Comparison of ENCODE assay signal across 14 cellular contexts in the genomic region with DNA sequence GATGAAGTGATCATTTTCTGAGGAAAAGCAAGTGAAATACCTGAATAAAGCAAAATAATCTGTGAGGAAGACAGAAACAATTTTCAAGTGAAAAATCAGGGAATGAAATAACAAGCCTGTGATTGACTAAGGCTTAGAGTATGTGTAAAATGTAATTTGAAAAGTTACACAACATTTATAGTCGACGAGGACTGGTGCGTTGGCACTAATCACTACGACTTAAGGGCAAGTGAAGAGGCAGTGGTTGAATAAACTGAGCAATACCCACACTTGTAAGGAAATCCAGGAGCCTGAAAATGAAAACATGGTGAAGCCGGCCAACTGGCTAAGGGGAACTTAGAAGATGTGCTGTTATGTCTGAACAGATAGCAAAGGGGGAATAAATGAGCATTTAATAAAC. TPM values are rescaled to one million over a fixed set of nuclear protein-coding genes. Genes with fewer than 3 reads are reported as not detected.
A peak's percentile ranks its signal among the peaks of the same experiment; 100 is the strongest.
DNase-seq lines count a peak whose midpoint lies in the region; ATAC-seq and TF ChIP-seq lines count a peak whose summit lies in the region.
"Had no signal": no experiment of that assay in that cellular context is flagged by ENCODE, and none has a peak within 500 bp of the region (broad histone marks: within the 10 kb centered on the region; RNA-seq: fewer than 3 reads in every experiment).

No MANE protein-coding gene starts in this region.

- no peaks in the 10 kb centered on the region for H3K4me1 ChIP-seq in mucosa of descending colon (ENCODE audit: low read depth)
- H3K4me1 ChIP-seq: stomach had no signal

- peak overlapping the region; percentile 77 for H3K27ac ChIP-seq in brain microvascular endothelial cell
- H3K27ac ChIP-seq: stomach had no signal

- no peaks in the 10 kb centered on the region for H3K27me3 ChIP-seq in brain microvascular endothelial cell (replicated peaks)
- H3K27me3 ChIP-seq: stomach had no signal

- intact Hi-C loops in mucosa of descending colon (cut with DNase I, micrococcal nuclease), result no loop called here

- DNase-seq in AG09309 (ENCODE audit: low read depth), result peak; percentile 92
- peak; percentile 85 for DNase-seq in HT1080 (ENCODE audit: low read depth)
- peak; percentile 58 for DNase-seq in brain microvascular endothelial cell
- peak; percentile 47 for DNase-seq in kidney glomerular epithelial cell (lab: John Stamatoyannopoulos, UW)
- DNase-seq in mucosa of descending colon, result no peak
- no peak for DNase-seq in germinal center (ENCODE audit: low spot score)
- no peak for DNase-seq in GM19240 (ENCODE audit: insufficient read length, low spot score)
- DNase-seq: activated CD4-positive, alpha-beta T cell treated with anti-CD3 and anti-CD28 coated beads, Interleukin-2, amount 50 U/mL, for 1 hour; Kasumi-1; NCI-H2029 treated with DMSO at 0.1 percent for 48 hours; stomach; T-helper 1 cell had no signal

- in situ Hi-C loops in brain microvascular endothelial cell (cut with HindIII; ENCODE audit: low pct_ligation_motif_present, low sequenced_read_pairs), result no loop called here

- no peaks in the 10 kb centered on the region for H3K9me3 ChIP-seq in mucosa of descending colon
- H3K9me3 ChIP-seq: stomach had no signal

- H3K36me3 ChIP-seq in brain microvascular endothelial cell (replicated peaks) (no peaks in the 10 kb centered on the region), mucosa of descending colon (ENCODE audit: low read depth) (no peaks in the 10 kb centered on the region)
- H3K36me3 ChIP-seq: stomach had no signal

- TF ChIP-seq CTCF in AG09309 (IDR thresholded peaks at IDR 0.05; ENCODE audit: control insufficient read depth, insufficient read depth, low read depth, low read length, missing control alignments), result no peak
- TF ChIP-seq CTCF in brain microvascular endothelial cell (IDR thresholded peaks at IDR 0.05; ENCODE audit: low read depth, low read length, missing control alignments), result no peak
- TF ChIP-seq CTCF in mucosa of descending colon (IDR thresholded peaks at IDR 0.05), result no peak

- no peak for ATAC-seq in mucosa of descending colon
- ATAC-seq in GM18868 (IDR thresholded peaks at IDR 0.05; ENCODE audit: unreplicated experiment), result no peak

- no peak overlapping the region for H3K4me3 ChIP-seq in AG09309 (ENCODE audit: control insufficient read depth, low read depth, low read length)
- no peak overlapping the region for H3K4me3 ChIP-seq in brain microvascular endothelial cell (ENCODE audit: low read depth, low read length)
- no peak overlapping the region for H3K4me3 ChIP-seq in mucosa of descending colon
- H3K4me3 ChIP-seq: stomach had no signal

RNA-seq across cellular contexts. Expression of gene DOK1, which starts 13.3 kb away (rescaled TPM):
- total RNA-seq in HT1080 (2014; rRNA removed; shearing (Covaris generic)), result 62.1 and 66.8 TPM in 2 replicates
- 82.6 and 85.9 TPM in 2 replicates for polyA plus RNA-seq in HT1080 (2015; cell fraction: cytosol; rRNA removed)
- polyA plus RNA-seq in HT1080 (2015; cell fraction: nucleus; rRNA removed), result 102 and 123 TPM in 2 replicates
- total RNA-seq in mucosa of descending colon, result 10 to 100 TPM; 16.5 to 18.9 (median 18.5) TPM

RNA-seq across cellular contexts. Expression of gene LOXL3, which starts 14.1 kb away (rescaled TPM):
- 48.5 and 49.8 TPM in 2 replicates for total RNA-seq in HT1080 (2014; rRNA removed; shearing (Covaris generic))
- 68.7 and 78.7 TPM in 2 replicates for polyA plus RNA-seq in HT1080 (2015; cell fraction: cytosol; rRNA removed)
- polyA plus RNA-seq in HT1080 (2015; cell fraction: nucleus; rRNA removed), result 416 and 445 TPM in 2 replicates
- 1 to 10 TPM; 2.2 to 6.9 (median 4.4) TPM for total RNA-seq in mucosa of descending colon

RNA-seq across cellular contexts. Expression of gene HTRA2, which starts 38.1 kb away (rescaled TPM):
- total RNA-seq in HT1080 (2014; rRNA removed; shearing (Covaris generic)), result 84.5 and 94.6 TPM in 2 replicates
- polyA plus RNA-seq in HT1080 (2015; cell fraction: cytosol; rRNA removed), result 35.8 and 37.6 TPM in 2 replicates
- 50.7 and 56.3 TPM in 2 replicates for polyA plus RNA-seq in HT1080 (2015; cell fraction: nucleus; rRNA removed)
- 10 to 100 TPM; 22.2 to 37.1 (median 23.3) TPM for total RNA-seq in mucosa of descending colon

RNA-seq across cellular contexts. Expression of gene AUP1, which starts 38.4 kb away (rescaled TPM):
- total RNA-seq in HT1080 (2014; rRNA removed; shearing (Covaris generic)), result 169 and 184 TPM in 2 replicates
- 89.0 and 97.4 TPM in 2 replicates for polyA plus RNA-seq in HT1080 (2015; cell fraction: cytosol; rRNA removed)
- polyA plus RNA-seq in HT1080 (2015; cell fraction: nucleus; rRNA removed), result 285 and 333 TPM in 2 replicates
- 100 to 1,000 TPM; 108 to 179 (median 129) TPM for total RNA-seq in mucosa of descending colon

RNA-seq across cellular contexts. Expression of gene DQX1, which starts 41.8 kb away (rescaled TPM):
- 0.13 and 0.18 TPM in 2 replicates for total RNA-seq in HT1080 (2014; rRNA removed; shearing (Covaris generic))
- polyA plus RNA-seq in HT1080 (2015; cell fraction: cytosol; rRNA removed), result 0.20 and 0.24 TPM in 2 replicates
- polyA plus RNA-seq in HT1080 (2015; cell fraction: nucleus; rRNA removed), result 2.8 and 4.1 TPM in 2 replicates
- 10 to 100 TPM; 17.9 to 58.3 (median 22.2) TPM for total RNA-seq in mucosa of descending colon
- total RNA-seq: pulmonary artery endothelial cell had no signal

Comparison
In these comparisons a context has a peak if more than half of its experiments do, and no peak if none do; other contexts are left out.
1. DNase-seq: peak in AG09309 (single experiment), HT1080 (single experiment), brain microvascular endothelial cell (single experiment) and kidney glomerular epithelial cell (single experiment); none in mucosa of descending colon (0 of 3), germinal center (single experiment) and GM19240 (single experiment).